Comparison of ENCODE assay signal across 12 cellular contexts in genomic region chr1:226987623-226988336, GRCh38. TPM values are rescaled to one million over a fixed set of nuclear protein-coding genes. Genes with fewer than 3 reads are reported as not detected.
DNase-seq lines count a peak whose midpoint lies in the region; ATAC-seq and TF ChIP-seq lines count a peak whose summit lies in the region.
"Had no signal": no experiment of that assay in that cellular context is flagged by ENCODE, and none has a peak within 500 bp of the region (broad histone marks: within the 10 kb centered on the region; RNA-seq: fewer than 3 reads in every experiment).

No MANE protein-coding gene starts in this region.

- H3K36me3 ChIP-seq in ectodermal cell (ENCODE audit: control insufficient read depth, insufficient read depth, low read length) (peaks cover 3% of the 10 kb centered on the region), urinary bladder (ENCODE audit: insufficient read depth) (peaks cover 5% of the 10 kb centered on the region)

- peak; percentile 55 for DNase-seq in Right ventricle myocardium inferior (ENCODE audit: missing footprints)
- DNase-seq in Right ventricle myocardium superior: no peak
- DNase-seq in nephron progenitor cell: no peak
- no peak for DNase-seq in NCI-H2227 (lab: John Stamatoyannopoulos, UW; ENCODE audit: unreplicated experiment)
- no peak for DNase-seq in SW480 (ENCODE audit: low spot score)
- no peak for DNase-seq in EL
- DNase-seq: amniotic stem cell; DMS79 treated with DMSO at 0.1 percent for 48 hours; effector memory CD8-positive, alpha-beta T cell; NCI-H1930 had no signal

- no peaks in the 10 kb centered on the region for H3K27me3 Mint-ChIP-seq in nephron progenitor cell (ENCODE audit: low read depth, poor library complexity)
- H3K27me3 Mint-ChIP-seq: effector memory CD8-positive, alpha-beta T cell had no signal

- ATAC-seq in Right ventricle myocardium inferior (no peak), Right ventricle myocardium superior (ENCODE audit: poor library complexity) (no peak)
- ATAC-seq: effector memory CD8-positive, alpha-beta T cell had no signal

- H3K4me1 ChIP-seq in ectodermal cell (ENCODE audit: control insufficient read depth, insufficient read depth, low read length): peaks cover 20% of the 10 kb centered on the region
- peaks cover 3% of the 10 kb centered on the region for H3K4me1 ChIP-seq in urinary bladder (ENCODE audit: insufficient read depth)

- H3K36me3 Mint-ChIP-seq in nephron progenitor cell (ENCODE audit: low read depth): peaks cover 19% of the 10 kb centered on the region

- H3K27ac Mint-ChIP-seq in nephron progenitor cell: peak overlapping the region; percentile 98

- peaks cover 70% of the 10 kb centered on the region for H3K4me1 Mint-ChIP-seq in nephron progenitor cell

- H3K27me3 ChIP-seq in ectodermal cell (ENCODE audit: control insufficient read depth, insufficient read depth, low read length, poor library complexity, severe bottlenecking): no peaks in the 10 kb centered on the region

- no peaks in the 10 kb centered on the region for H3K9me3 Mint-ChIP-seq in nephron progenitor cell
- H3K9me3 Mint-ChIP-seq: effector memory CD8-positive, alpha-beta T cell had no signal

- H3K4me3 ChIP-seq in ectodermal cell (ENCODE audit: insufficient read depth, low read depth, low read length): no peak overlapping the region
- H3K4me3 ChIP-seq in urinary bladder (ENCODE audit: low read depth, low read length): no peak overlapping the region

- TF ChIP-seq CTCF in nephron progenitor cell (IDR thresholded peaks at IDR 0.05): no peak

- peak overlapping the region; percentile 67 for H3K27ac ChIP-seq in ectodermal cell (ENCODE audit: insufficient read depth, low read depth, low read length, poor library complexity, severe bottlenecking)
- H3K27ac ChIP-seq in urinary bladder (ENCODE audit: low read depth): peak overlapping the region; percentile 29

- H3K4me3 Mint-ChIP-seq in nephron progenitor cell: no peak overlapping the region
- H3K4me3 Mint-ChIP-seq: effector memory CD8-positive, alpha-beta T cell had no signal

- intact Hi-C loops in Right ventricle myocardium inferior (cut with DNase I): no loop called here
- intact Hi-C loops in Right ventricle myocardium superior (cut with DNase I): no loop called here

- no peaks in the 10 kb centered on the region for H3K9me3 ChIP-seq in ectodermal cell (ENCODE audit: control insufficient read depth, low read length)

- WGBS in ectodermal cell, 2 experiments: 87 to 89% methylated on average over 16 of the region's 16 CpGs
- 78% methylated on average over 16 of the region's 16 CpGs for WGBS in urinary bladder

RNA-seq across cellular contexts. Expression of gene COQ8A, which starts 47.7 kb away (rescaled TPM):
- total RNA-seq in Right ventricle myocardium inferior (412 TPM), Right ventricle myocardium superior (393 TPM), urinary bladder (17.8 TPM)
- 22.3 TPM for polyA plus RNA-seq in ectodermal cell (2013, experiment 1 of 4)
- 22.3 TPM for polyA plus RNA-seq in ectodermal cell (2013, experiment 2 of 4)
- 20.5 TPM for polyA plus RNA-seq in ectodermal cell (2013, experiment 3 of 4)
- 21.3 TPM for polyA plus RNA-seq in ectodermal cell (2013, experiment 4 of 4)
- polyA plus RNA-seq in urinary bladder: 113 TPM

Comparison
In these comparisons a context has a peak if more than half of its experiments do, and no peak if none do; other contexts are left out.
1. RNA of gene COQ8A, which starts 47.7 kb away (total RNA-seq): 412 TPM in Right ventricle myocardium inferior (single experiment) and 393 TPM in Right ventricle myocardium superior (single experiment); 17.8 TPM in urinary bladder (single experiment); every median in the first group is over 10 times any median in the second.